ENCODE assay signal across 34 cellular contexts in genomic region chr10:118324140-118324539, GRCh38.
"Had no signal": no experiment of that assay in that cellular context is flagged by ENCODE, and none has a peak within 500 bp of the region (broad histone marks: within the 10 kb centered on the region; RNA-seq: fewer than 3 reads in every experiment).

No MANE protein-coding gene starts in this region.

- H3K27me3 ChIP-seq: brain microvascular endothelial cell, colonic mucosa, SJCRH30 had no signal

- ATAC-seq: activated CD8-positive, alpha-beta memory T cell treated with anti-CD3 and anti-CD28 coated beads, Interleukin-2, amount 10 ng/mL, durations not matched to agents 7 days and 5 days; activated T-cell treated with anti-CD3 and anti-CD28 coated beads, Interleukin-2, amount 50 U/mL, for 72 hours; activated T-helper 17 cell treated with anti-CD3 and anti-CD28 coated beads, Interleukin-2, amount 50 U/mL, for 72 hours; Panc1; WTC11 had no signal

- H3K27ac ChIP-seq: brain microvascular endothelial cell, colonic mucosa, SJCRH30, SK-N-MC had no signal

- DNase-seq: activated CD4-positive, alpha-beta memory T cell treated with anti-CD3 and anti-CD28 coated beads, Interleukin-2, amount 10 ng/mL, durations not matched to agents 7 days and 5 days; activated CD4-positive, alpha-beta T cell treated with anti-CD3 and anti-CD28 coated beads for 4 hours; activated CD4-positive, CD25-positive, alpha-beta regulatory T cell treated with anti-CD3 and anti-CD28 coated beads, Interleukin-2, amount 50 U/mL, for 72 hours; activated CD8-positive, alpha-beta memory T cell treated with anti-CD3 and anti-CD28 coated beads for 24 hours; activated CD8-positive, alpha-beta memory T cell treated with anti-CD3 and anti-CD28 coated beads, Interleukin-2, amount 10 ng/mL, durations not matched to agents 7 days and 5 days; activated CD8-positive, alpha-beta memory T cell treated with anti-CD3 and anti-CD28 coated beads, Interleukin-2, amount 50 U/mL, for 48 hours; activated effector memory CD4-positive, alpha-beta T cell treated with anti-CD3 and anti-CD28 coated beads, Interleukin-2, amount 50 U/mL, for 16 hours; activated naive CD4-positive, alpha-beta T cell; activated naive CD4-positive, alpha-beta T cell treated with anti-CD3 and anti-CD28 coated beads, Interleukin-2, amount 50 U/mL, for 16 hours; activated naive CD8-positive, alpha-beta T cell treated with anti-CD3 and anti-CD28 coated beads for 36 hours; activated T-cell treated with anti-CD3 and anti-CD28 coated beads, Interleukin-2, amount 50 U/mL, for 72 hours; amniotic stem cell; aorta; brain microvascular endothelial cell; central memory CD4-positive, alpha-beta T cell; colonic mucosa; MV-4-11; NCI-H1092; NCI-H1436 treated with DMSO at 0.1 percent for 48 hours; NCI-H1694 treated with DMSO at 0.1 percent for 48 hours; NCI-H2029 treated with DMSO at 0.1 percent for 48 hours; NCI-H2171 treated with DMSO at 0.1 percent for 48 hours; NCI-H226; NCI-H446 treated with DMSO at 0.1 percent for 48 hours; NCI-H524; NCI-H69; NCI-H82; SHP77; SJCRH30; T1000 had no signal

- H3K4me3 ChIP-seq: colonic mucosa, SJCRH30, SK-N-MC had no signal

- H3K4me1 ChIP-seq: colonic mucosa, SJCRH30 had no signal

- H3K9me3 ChIP-seq: colonic mucosa, SJCRH30 had no signal
